ENCODE assay signal across 16 cellular contexts in the genomic region with DNA sequence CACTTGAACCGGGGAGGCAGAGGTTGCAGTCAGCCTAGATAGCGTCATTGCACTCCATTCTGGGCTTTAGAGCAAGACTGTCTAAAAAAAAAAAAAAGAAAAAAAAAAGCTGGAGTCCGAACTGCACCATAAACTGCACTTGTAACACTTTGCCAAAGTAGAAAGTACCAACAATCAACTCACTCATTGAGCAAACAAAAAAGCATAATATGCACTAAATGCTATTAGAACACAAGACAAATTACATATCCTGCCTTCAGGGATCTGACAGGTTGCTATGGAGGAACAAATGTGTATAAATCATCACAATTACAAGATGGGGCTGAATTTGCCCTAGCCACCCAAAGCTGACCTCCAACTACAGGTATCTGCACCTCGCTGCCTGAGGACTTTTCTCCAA. TPM values are rescaled to one million over a fixed set of nuclear protein-coding genes. Genes with fewer than 3 reads are reported as not detected.
DNase-seq lines count a peak whose midpoint lies in the region; ATAC-seq, FAIRE-seq and TF ChIP-seq lines count a peak whose summit lies in the region.
"Had no signal": no experiment of that assay in that cellular context is flagged by ENCODE, and none has a peak within 500 bp of the region (broad histone marks: within the 10 kb centered on the region; RNA-seq: fewer than 3 reads in every experiment).

No MANE protein-coding gene starts in this region.

- H3K9me3 ChIP-seq in pancreas = no peaks in the 10 kb centered on the region
- H3K9me3 ChIP-seq in spleen = no peaks in the 10 kb centered on the region
- H3K9me3 ChIP-seq: BLaER1 treated with 17β-estradiol and CSF1 and Interleukin-3, amounts not matched to agents 10 nM and 100 nM had no signal

- no peak overlapping the region for H3K4me3 ChIP-seq in pancreas
- H3K4me3 ChIP-seq in spleen = no peak overlapping the region
- H3K4me3 ChIP-seq: BLaER1 treated with 17β-estradiol and CSF1 and Interleukin-3, amounts not matched to agents 10 nM and 100 nM; GM12878 had no signal

- ATAC-seq in left lobe of liver = peak; percentile 49
- peak in 3 of 4 donors; percentile 5 to 23 (median 23) for ATAC-seq in pancreas

- H3K27me3 ChIP-seq in pancreas (no peaks in the 10 kb centered on the region), spleen (replicated peaks in 1 of 7) (no peaks in the 10 kb centered on the region)
- H3K27me3 ChIP-seq: BLaER1 treated with 17β-estradiol and CSF1 and Interleukin-3, amounts not matched to agents 10 nM and 100 nM had no signal

- DNase-seq in NCI-H69 (lab: John Stamatoyannopoulos, UW) = peak; percentile 62
- no peak for DNase-seq in left lobe of liver (ENCODE audit: low spot score)
- no peak for DNase-seq in pancreas
- no peak for DNase-seq in NCI-H1048 (lab: John Stamatoyannopoulos, UW)
- DNase-seq in spleen = no peak
- DNase-seq in NCI-H1694 treated with DMSO at 0.1 percent for 48 hours (lab: John Stamatoyannopoulos, UW) = no peak
- no peak for DNase-seq in cardiac septum (ENCODE audit: low spot score)
- DNase-seq: 8988T; ACHN; CD4-positive, alpha-beta T cell; DMS 273 treated with DMSO at 0.1 percent for 48 hours; H7 had no signal

- TF ChIP-seq POLR2A in spleen (IDR thresholded peaks at IDR 0.05) = no peak

- FAIRE-seq in pancreas (lab: Jason Lieb, UNC) = no peak
- FAIRE-seq: GM12878, GM18507 had no signal

- WGBS in pancreas, 2 donors = 73% methylated on average over 4 of the region's 4 CpGs
- WGBS in spleen, 5 donors = 87 to 95% (median 89%) methylated on average over 4 of the region's 4 CpGs

- peaks cover 17 to 45% (median 27%) of the 10 kb centered on the region in 3 donors for H3K4me1 ChIP-seq in pancreas
- peaks cover 0 to 96% (median 38%) of the 10 kb centered on the region in 6 donors for H3K4me1 ChIP-seq in spleen

- intact Hi-C loops in pancreas (cut with DNase I) (loop anchor here in 1 of 3 donors (10.0 kb wide), 1 partner anchor 59 kb away; no protein-coding TSS in a partner anchor), spleen (cut with DNase I; ENCODE audit: low total_unique reads) (no loop called here), cardiac septum (cut with DNase I) (no loop called here)

- H3K27ac ChIP-seq in C4-2B = peak overlapping the region; percentile 35
- no peak overlapping the region for H3K27ac ChIP-seq in pancreas
- H3K27ac ChIP-seq in spleen = no peak overlapping the region
- H3K27ac ChIP-seq: BLaER1 treated with 17β-estradiol and CSF1 and Interleukin-3, amounts not matched to agents 10 nM and 100 nM had no signal

- H3K36me3 ChIP-seq in pancreas (no peaks in the 10 kb centered on the region), spleen (no peaks in the 10 kb centered on the region)

- TF ChIP-seq CTCF in C4-2B (conservative IDR thresholded peaks at IDR 0.05) = no peak
- TF ChIP-seq CTCF in pancreas (IDR thresholded peaks at IDR 0.05) = no peak
- no peak for TF ChIP-seq CTCF in spleen (IDR thresholded peaks at IDR 0.05 in 8 of 11, conservative IDR thresholded peaks at IDR 0.05 in 3 of 11)

RNA-seq across cellular contexts. Expression of gene GNAQ, which starts 27.9 kb away (rescaled TPM):
- total RNA-seq in left lobe of liver (16.2 TPM), pancreas (10 to 100 TPM; 17.1 to 33.8 (median 21.1) TPM), spleen (10 to 100 TPM; 21.0 to 52.3 (median 35.6) TPM), cardiac septum (14.8 TPM)
- polyA plus RNA-seq in pancreas (10 to 100 TPM in 1 of 2 donors, 1 to 10 TPM in 1; 6.7 to 12.5 TPM), spleen (1 to 10 TPM; 4.4 to 5.6 (median 5.6) TPM)
